In the genomic region with DNA sequence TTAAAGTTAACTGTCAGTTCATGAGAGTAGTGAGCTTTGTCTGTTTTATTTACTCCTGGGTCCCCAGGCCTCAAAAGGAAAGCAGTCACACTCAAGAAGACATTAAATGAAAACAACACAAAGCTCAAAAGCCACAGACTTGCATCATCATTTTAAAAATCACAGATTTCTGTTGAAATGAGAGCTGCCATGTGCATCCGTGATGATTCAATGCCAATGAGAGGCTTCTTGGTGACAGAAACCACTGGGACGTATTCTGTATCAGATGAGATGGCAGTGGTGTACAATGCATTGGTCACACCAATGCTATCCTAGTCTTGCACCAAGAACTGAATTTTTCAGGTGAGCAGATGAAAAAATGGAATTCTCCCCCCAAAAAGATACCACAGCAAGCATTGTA, we compare ENCODE assay signal across 18 cellular contexts.
A peak's percentile ranks its signal among the peaks of the same experiment; 100 is the strongest.
DNase-seq lines count a peak whose midpoint lies in the region; ATAC-seq, FAIRE-seq and TF ChIP-seq lines count a peak whose summit lies in the region.
"Had no signal": no experiment of that assay in that cellular context is flagged by ENCODE, and none has a peak within 500 bp of the region (broad histone marks: within the 10 kb centered on the region; RNA-seq: fewer than 3 reads in every experiment).

No MANE protein-coding gene starts in this region.

- H3K9me3 Mint-ChIP-seq in activated naive CD8-positive, alpha-beta T cell treated with anti-CD3 and anti-CD28 coated beads, Interleukin-2, amount 50 U/mL, for 24 hours: no peaks in the 10 kb centered on the region
- no peaks in the 10 kb centered on the region for H3K9me3 Mint-ChIP-seq in activated naive CD8-positive, alpha-beta T cell treated with anti-CD3 and anti-CD28 coated beads for 36 hours
- H3K9me3 Mint-ChIP-seq: IgD-negative memory B cell had no signal

- H3K36me3 Mint-ChIP-seq in activated naive CD8-positive, alpha-beta T cell treated with anti-CD3 and anti-CD28 coated beads, Interleukin-2, amount 50 U/mL, for 24 hours (ENCODE audit: low read depth): no peaks in the 10 kb centered on the region
- H3K36me3 Mint-ChIP-seq in activated naive CD8-positive, alpha-beta T cell treated with anti-CD3 and anti-CD28 coated beads for 36 hours: no peaks in the 10 kb centered on the region

- H3K4me3 Mint-ChIP-seq in activated naive CD8-positive, alpha-beta T cell treated with anti-CD3 and anti-CD28 coated beads, Interleukin-2, amount 50 U/mL, for 24 hours: no peak overlapping the region
- no peak overlapping the region for H3K4me3 Mint-ChIP-seq in activated naive CD8-positive, alpha-beta T cell treated with anti-CD3 and anti-CD28 coated beads for 36 hours
- H3K4me3 Mint-ChIP-seq: IgD-negative memory B cell, WTC11 had no signal

- peaks cover 7% of the 10 kb centered on the region for H3K27me3 Mint-ChIP-seq in activated naive CD8-positive, alpha-beta T cell treated with anti-CD3 and anti-CD28 coated beads, Interleukin-2, amount 50 U/mL, for 24 hours
- H3K27me3 Mint-ChIP-seq in activated naive CD8-positive, alpha-beta T cell treated with anti-CD3 and anti-CD28 coated beads for 36 hours: no peaks in the 10 kb centered on the region
- H3K27me3 Mint-ChIP-seq: IgD-negative memory B cell had no signal

- no peak for DNase-seq in activated naive CD8-positive, alpha-beta T cell treated with anti-CD3 and anti-CD28 coated beads, Interleukin-2, amount 50 U/mL, for 24 hours
- DNase-seq in activated naive CD8-positive, alpha-beta T cell treated with anti-CD3 and anti-CD28 coated beads for 36 hours: no peak
- peak; percentile 53 for DNase-seq in M059J (ENCODE audit: low read depth)
- peak; percentile 55 for DNase-seq in amniotic epithelial cell (ENCODE audit: low read depth)
- peak; percentile 52 for DNase-seq in renal cortical epithelial cell (ENCODE audit: low read depth)
- no peak for DNase-seq in D721Med (ENCODE audit: insufficient read length, low spot score)
- no peak for DNase-seq in 8988T
- DNase-seq: activated naive CD4-positive, alpha-beta T cell; Calu3; GDM1; glutamatergic neuron; NCI-H1436; NCI-H2171 treated with DMSO at 0.1 percent for 48 hours had no signal

- H3K4me1 Mint-ChIP-seq in activated naive CD8-positive, alpha-beta T cell treated with anti-CD3 and anti-CD28 coated beads, Interleukin-2, amount 50 U/mL, for 24 hours: peaks cover 7% of the 10 kb centered on the region
- peaks cover 4% of the 10 kb centered on the region for H3K4me1 Mint-ChIP-seq in activated naive CD8-positive, alpha-beta T cell treated with anti-CD3 and anti-CD28 coated beads for 36 hours
- H3K4me1 Mint-ChIP-seq: IgD-negative memory B cell had no signal

- no peak for FAIRE-seq in D721Med (lab: Jason Lieb, UNC)
- FAIRE-seq: GM12891 had no signal

- no peak for TF ChIP-seq CTCF in D721Med (IDR thresholded peaks at IDR 0.05; ENCODE audit: insufficient read depth, missing control alignments)

- peak; percentile 33 for ATAC-seq in activated naive CD8-positive, alpha-beta T cell treated with anti-CD3 and anti-CD28 coated beads, Interleukin-2, amount 50 U/mL, for 24 hours
- ATAC-seq in GM21619 (IDR thresholded peaks at IDR 0.05; ENCODE audit: unreplicated experiment): no peak
- ATAC-seq: Right ventricle myocardium inferior, WTC11 had no signal

- H3K27ac Mint-ChIP-seq in activated naive CD8-positive, alpha-beta T cell treated with anti-CD3 and anti-CD28 coated beads, Interleukin-2, amount 50 U/mL, for 24 hours: no peak overlapping the region
- H3K27ac Mint-ChIP-seq in activated naive CD8-positive, alpha-beta T cell treated with anti-CD3 and anti-CD28 coated beads for 36 hours: no peak overlapping the region
- H3K27ac Mint-ChIP-seq: IgD-negative memory B cell had no signal

Comparison
In these comparisons a context has a peak if more than half of its experiments do, and no peak if none do; other contexts are left out.
1. DNase-seq: peak in M059J (single experiment), amniotic epithelial cell (single experiment) and renal cortical epithelial cell (single experiment); none in activated naive CD8-positive, alpha-beta T cell treated with anti-CD3 and anti-CD28 coated beads, Interleukin-2, amount 50 U/mL, for 24 hours (single experiment), activated naive CD8-positive, alpha-beta T cell treated with anti-CD3 and anti-CD28 coated beads for 36 hours (single experiment), D721Med (single experiment) and 8988T (single experiment).